Comparison of ENCODE assay signal across 14 cellular contexts in genomic region chr1:37394574-37395464, GRCh38.
DNase-seq lines count a peak whose midpoint lies in the region; ATAC-seq, FAIRE-seq and TF ChIP-seq lines count a peak whose summit lies in the region.
"Had no signal": no experiment of that assay in that cellular context is flagged by ENCODE, and none has a peak within 500 bp of the region (broad histone marks: within the 10 kb centered on the region; RNA-seq: fewer than 3 reads in every experiment).

No MANE protein-coding gene starts in this region.

- TF ChIP-seq RAD21 in HepG2 (CRISPR knock-in tag; IDR thresholded peaks at IDR 0.05), result no peak

- FAIRE-seq in HepG2 (lab: Jason Lieb, UNC), result no peak
- FAIRE-seq: GM12892 had no signal

- BruUV-seq in HepG2 (replicated peaks; lab: Mats Ljungman, UMichigan), result no TSS peak

- H3K4me1 ChIP-seq in HepG2 (ENCODE audit: insufficient read depth, low read length) (no peaks in the 10 kb centered on the region), right lobe of liver (no peaks in the 10 kb centered on the region), endodermal cell (ENCODE audit: control insufficient read depth, insufficient read depth, low read length) (peaks cover 2% of the 10 kb centered on the region), transverse colon (no peaks in the 10 kb centered on the region)

- peaks cover 6% of the 10 kb centered on the region for H3K4me1 Mint-ChIP-seq in endodermal cell
- no peaks in the 10 kb centered on the region for H3K4me1 Mint-ChIP-seq in activated T-cell treated with anti-CD3 and anti-CD28 coated beads, Interleukin-2, amount 50 U/mL, for 4 hours (ENCODE audit: low read depth)
- H3K4me1 Mint-ChIP-seq: activated naive CD8-positive, alpha-beta T cell treated with anti-CD3 and anti-CD28 coated beads, Interleukin-2, amount 10 ng/mL, durations not matched to agents 7 days and 5 days; T-cell had no signal

- peaks cover 2 to 25% of the 10 kb centered on the region in 2 experiments; a peak in 3 of 5 replicates for H3K27me3 ChIP-seq in HepG2 (ENCODE audit: control insufficient read depth in 1 of 2, insufficient read depth in 2 of 2, low read length in 2 of 2)
- H3K27me3 ChIP-seq in right lobe of liver, result no peaks in the 10 kb centered on the region
- H3K27me3 ChIP-seq in endodermal cell (ENCODE audit: control insufficient read depth, insufficient read depth, low read length, poor library complexity, severe bottlenecking), result no peaks in the 10 kb centered on the region
- H3K27me3 ChIP-seq in transverse colon, result peaks cover 60% of the 10 kb centered on the region

- H3K27me3 Mint-ChIP-seq in endodermal cell (ENCODE audit: insufficient read depth), result peaks cover 6% of the 10 kb centered on the region
- H3K27me3 Mint-ChIP-seq in activated T-cell treated with anti-CD3 and anti-CD28 coated beads, Interleukin-2, amount 50 U/mL, for 4 hours (ENCODE audit: low read depth), result peaks cover 38% of the 10 kb centered on the region

- intact Hi-C loops in HepG2 (cut with micrococcal nuclease; ENCODE audit: unreplicated experiment), result no loop called here
- intact Hi-C loops in right lobe of liver (cut with DNase I), result no loop called here
- intact Hi-C loops in transverse colon (cut with DNase I; ENCODE audit: low total_unique reads), result no loop called here

- ATAC-seq in HepG2 (peak; percentile 75), right lobe of liver (no peak), HG03520 (IDR thresholded peaks at IDR 0.05; ENCODE audit: unreplicated experiment) (no peak), omental fat pad (ENCODE audit: low FRiP score) (no peak)
- ATAC-seq in activated T-cell treated with anti-CD3 and anti-CD28 coated beads, Interleukin-2, amount 50 U/mL, for 4 hours, result no peak
- ATAC-seq: left cardiac atrium, T-cell had no signal

- H3K4me3 Mint-ChIP-seq in endodermal cell, result no peak overlapping the region
- H3K4me3 Mint-ChIP-seq in activated T-cell treated with anti-CD3 and anti-CD28 coated beads, Interleukin-2, amount 50 U/mL, for 4 hours, result no peak overlapping the region
- H3K4me3 Mint-ChIP-seq: activated naive CD8-positive, alpha-beta T cell treated with anti-CD3 and anti-CD28 coated beads, Interleukin-2, amount 10 ng/mL, durations not matched to agents 7 days and 5 days; T-cell had no signal

- no peaks in the 10 kb centered on the region for H3K79me2 ChIP-seq in HepG2 (ENCODE audit: insufficient read depth, low read length)

- CTCF ChIA-PET in HepG2 (lab: Yijun Ruan, JAX; ENCODE audit: low intra/inter-chr PET ratio, low total read pairs), result no interaction called here

- no peak overlapping the region for H2AFZ ChIP-seq in HepG2 (ENCODE audit: low read length)

- no peaks in the 10 kb centered on the region for H3K36me3 Mint-ChIP-seq in endodermal cell (ENCODE audit: low read depth)
- H3K36me3 Mint-ChIP-seq in activated T-cell treated with anti-CD3 and anti-CD28 coated beads, Interleukin-2, amount 50 U/mL, for 4 hours (ENCODE audit: insufficient read depth), result no peaks in the 10 kb centered on the region
- H3K36me3 Mint-ChIP-seq: activated naive CD8-positive, alpha-beta T cell treated with anti-CD3 and anti-CD28 coated beads, Interleukin-2, amount 10 ng/mL, durations not matched to agents 7 days and 5 days; T-cell had no signal

- no peak for TF ChIP-seq POLR2A in HepG2 (IDR thresholded peaks at IDR 0.05; ENCODE audit: insufficient read depth in 1 of 2, low read depth in 2 of 2, low read length in 2 of 2)
- no peak for TF ChIP-seq POLR2A in right lobe of liver (IDR thresholded peaks at IDR 0.05)
- TF ChIP-seq POLR2A in transverse colon (IDR thresholded peaks at IDR 0.05), result no peak

- H3K9me3 Mint-ChIP-seq in endodermal cell, result no peaks in the 10 kb centered on the region
- H3K9me3 Mint-ChIP-seq in activated T-cell treated with anti-CD3 and anti-CD28 coated beads, Interleukin-2, amount 50 U/mL, for 4 hours, result no peaks in the 10 kb centered on the region
- H3K9me3 Mint-ChIP-seq: activated naive CD8-positive, alpha-beta T cell treated with anti-CD3 and anti-CD28 coated beads, Interleukin-2, amount 10 ng/mL, durations not matched to agents 7 days and 5 days; T-cell had no signal

- WGBS in HepG2 (ENCODE audit: low lambda C conversion rate), result 2% methylated on average over 9 of the region's 10 CpGs
- 10% methylated on average over 8 of the region's 10 CpGs for WGBS in right lobe of liver (ENCODE audit: insufficient coverage, low coverage, low lambda C conversion rate, missing lambda C conversion rate)
- WGBS in endodermal cell (ENCODE audit: insufficient coverage in 1 of 2, insufficient read length in 1 of 2), 2 experiments, result 56 to 62% methylated on average over 10 of the region's 10 CpGs
- WGBS in transverse colon (ENCODE audit: low coverage in 1 of 2), 2 donors, result 39 to 80% methylated on average over 1 to 10 of the region's 10 CpGs

- H3K4me2 ChIP-seq in HepG2 (ENCODE audit: low read depth, low read length), result no peak overlapping the region

- H3K9me3 ChIP-seq in HepG2 (ENCODE audit: low read length) (no peaks in the 10 kb centered on the region), right lobe of liver (no peaks in the 10 kb centered on the region), endodermal cell (ENCODE audit: control insufficient read depth, low read length) (no peaks in the 10 kb centered on the region), transverse colon (no peaks in the 10 kb centered on the region)

- no peaks in the 10 kb centered on the region for H4K20me1 ChIP-seq in HepG2 (ENCODE audit: insufficient read depth, low read length)

- in situ Hi-C loops in HepG2 (cut with HindIII; ENCODE audit: extremely low pct_ligation_motif_present, low pct_unique_long_range_greater_than_20kb), result no loop called here
- in situ Hi-C loops in transverse colon (cut with MboI; ENCODE audit: low pct_ligation_motif_present in 1 of 4, low pct_unique_long_range_greater_than_20kb in 1 of 4, low sequenced_read_pairs in 3 of 4), result no loop called here

- H3K27ac Mint-ChIP-seq in endodermal cell, result peak overlapping the region; percentile 52
- H3K27ac Mint-ChIP-seq: activated naive CD8-positive, alpha-beta T cell treated with anti-CD3 and anti-CD28 coated beads, Interleukin-2, amount 10 ng/mL, durations not matched to agents 7 days and 5 days; T-cell had no signal

- no peaks in the 10 kb centered on the region for H3K36me3 ChIP-seq in HepG2 (replicated peaks in 1 of 2; ENCODE audit: control insufficient read depth in 1 of 2, insufficient read depth in 2 of 2, low read length in 2 of 2)
- no peaks in the 10 kb centered on the region for H3K36me3 ChIP-seq in right lobe of liver
- H3K36me3 ChIP-seq in endodermal cell (ENCODE audit: control insufficient read depth, insufficient read depth, low read length), result no peaks in the 10 kb centered on the region
- no peaks in the 10 kb centered on the region for H3K36me3 ChIP-seq in transverse colon

- POLR2A ChIA-PET in HepG2 (lab: Yijun Ruan, JAX), result no interaction called here

- DNase-seq in HepG2 (ENCODE audit: low spot score) (no peak), right lobe of liver (no peak), NCI-H2171 (lab: John Stamatoyannopoulos, UW) (peak; percentile 89), endodermal cell (peak; percentile 95), transverse colon (no peak), omental fat pad (ENCODE audit: low spot score) (no peak)
- no peak for DNase-seq in activated T-cell treated with anti-CD3 and anti-CD28 coated beads, Interleukin-2, amount 50 U/mL, for 4 hours
- DNase-seq: activated CD4-positive, CD25-positive, alpha-beta regulatory T cell treated with anti-CD3 and anti-CD28 coated beads, Interleukin-2, amount 50 U/mL, for 72 hours; activated naive CD8-positive, alpha-beta T cell treated with anti-CD3 and anti-CD28 coated beads, Interleukin-2, amount 10 ng/mL, durations not matched to agents 7 days and 5 days; activated T-cell treated with anti-CD3 and anti-CD28 coated beads for 4 hours; left cardiac atrium; T-cell had no signal

- no peak overlapping the region for H3K9ac ChIP-seq in HepG2 (ENCODE audit: insufficient read depth, low read depth, low read length)
- no peak overlapping the region for H3K9ac ChIP-seq in endodermal cell (ENCODE audit: extremely low read depth, low read length, poor library complexity, severe bottlenecking)

- H3K4me3 ChIP-seq in HepG2 (replicated peaks in 1 of 3; ENCODE audit: insufficient read depth in 1 of 3, low read depth in 2 of 3, low read length in 3 of 3), result no peak overlapping the region
- no peak overlapping the region for H3K4me3 ChIP-seq in right lobe of liver
- H3K4me3 ChIP-seq in endodermal cell (ENCODE audit: low read length), result no peak overlapping the region
- H3K4me3 ChIP-seq in transverse colon, result no peak overlapping the region

- H3K27ac ChIP-seq in HepG2 (ENCODE audit: extremely low read length, insufficient read depth, low read length) (no peak overlapping the region), right lobe of liver (no peak overlapping the region), endodermal cell (ENCODE audit: low read depth, low read length) (no peak overlapping the region), transverse colon (no peak overlapping the region)

- no peak for TF ChIP-seq EP300 in HepG2 (IDR thresholded peaks at IDR 0.05; ENCODE audit: low read depth in 2 of 2, low read length in 2 of 2)
- no peak for TF ChIP-seq EP300 in HepG2 (CRISPR knock-in tag; IDR thresholded peaks at IDR 0.05; ENCODE audit: borderline replicate concordance)
- no peak for TF ChIP-seq EP300 in transverse colon (IDR thresholded peaks at IDR 0.05; ENCODE audit: low read depth)

- TF ChIP-seq CTCF in HepG2 (CRISPR knock-in tag; IDR thresholded peaks at IDR 0.05) (no peak), right lobe of liver (IDR thresholded peaks at IDR 0.05) (no peak), endodermal cell (conservative IDR thresholded peaks at IDR 0.05) (peak; percentile 60), transverse colon (IDR thresholded peaks at IDR 0.05) (no peak), omental fat pad (IDR thresholded peaks at IDR 0.05) (no peak)

TF ChIP-seq in HepG2, 621 proteins besides CTCF, POLR2A, EP300 and RAD21 (continues in another document):
- TF ChIP-seq LCORL (IDR thresholded peaks at IDR 0.05) (peak; percentile 70; the same call in 1 of the 2 replicates), LCORL (CRISPR knock-in tag; IDR thresholded peaks at IDR 0.05) (no peak), ATF5 (CRISPR knock-in tag; IDR thresholded peaks at IDR 0.05; ENCODE audit: low read depth) (no peak), RARG (CRISPR knock-in tag; IDR thresholded peaks at IDR 0.05; ENCODE audit: low read depth) (no peak), ZFP1 (CRISPR knock-in tag; IDR thresholded peaks at IDR 0.05) (no peak)

Comparison
In these comparisons a context has a peak if more than half of its experiments do, and no peak if none do; other contexts are left out.
1. DNase-seq: peak in NCI-H2171 (single experiment) and endodermal cell (single experiment); none in HepG2 (single experiment), right lobe of liver (0 of 3), activated T-cell treated with anti-CD3 and anti-CD28 coated beads, Interleukin-2, amount 50 U/mL, for 4 hours (single experiment), transverse colon (single experiment) and omental fat pad (single experiment).